In genomic region chr6:69181964-69182363, GRCh38 we compare ENCODE assay signal across 15 cellular contexts.
DNase-seq lines count a peak whose midpoint lies in the region; ATAC-seq lines count a peak whose summit lies in the region.
"Had no signal": no experiment of that assay in that cellular context is flagged by ENCODE, and none has a peak within 500 bp of the region (broad histone marks: within the 10 kb centered on the region; RNA-seq: fewer than 3 reads in every experiment).

No MANE protein-coding gene starts in this region.

- ATAC-seq in GM21526 (IDR thresholded peaks at IDR 0.05; ENCODE audit: low FRiP score, unreplicated experiment) (no peak), GM21723 (IDR thresholded peaks at IDR 0.05; ENCODE audit: unreplicated experiment) (no peak)
- ATAC-seq: CD8-positive, alpha-beta T cell; GM12878 had no signal

- DNase-seq in NCI-H446 treated with DMSO at 0.1 percent for 48 hours (lab: John Stamatoyannopoulos, UW) (peak; percentile 2), fibroblast of gingiva (ENCODE audit: low read depth) (peak; percentile 9), NOMO-1 (lab: John Stamatoyannopoulos, UW; ENCODE audit: unreplicated experiment in 2 of 2) (no peak)
- DNase-seq: 8988T; ACHN; AML-193; Caco-2; Calu3; CD4-positive, alpha-beta T cell; CD8-positive, alpha-beta T cell; DMS79 treated with DMSO at 0.1 percent for 48 hours; GDM1 had no signal

Comparison
In these comparisons a context has a peak if more than half of its experiments do, and no peak if none do; other contexts are left out.
1. DNase-seq: peak in NCI-H446 treated with DMSO at 0.1 percent for 48 hours (single experiment) and fibroblast of gingiva (single experiment); none in NOMO-1 (0 of 2).